Comparison of ENCODE assay signal across 12 cellular contexts in genomic region chr3:73192036-73192738, GRCh38.
DNase-seq lines count a peak whose midpoint lies in the region; ATAC-seq and TF ChIP-seq lines count a peak whose summit lies in the region.
"Had no signal": no experiment of that assay in that cellular context is flagged by ENCODE, and none has a peak within 500 bp of the region (broad histone marks: within the 10 kb centered on the region; RNA-seq: fewer than 3 reads in every experiment).

No MANE protein-coding gene starts in this region.

- no peak overlapping the region for H3K4me2 ChIP-seq in OCI-LY1 (ENCODE audit: low read length)

- H3K9ac ChIP-seq in OCI-LY1 (ENCODE audit: low read length): no peak overlapping the region

- H3K79me2 ChIP-seq in OCI-LY1 (ENCODE audit: insufficient read depth, low read length): no peaks in the 10 kb centered on the region

- no peaks in the 10 kb centered on the region for H3F3A ChIP-seq in OCI-LY1 (ENCODE audit: insufficient read depth, low read length)

- ATAC-seq in T-helper 17 cell: no peak
- no peak for ATAC-seq in activated CD8-positive, alpha-beta memory T cell treated with anti-CD3 and anti-CD28 coated beads, Interleukin-2, amount 10 ng/mL, durations not matched to agents 7 days and 5 days
- ATAC-seq: left lung had no signal

- no peaks in the 10 kb centered on the region for H3K9me2 ChIP-seq in OCI-LY1 (ENCODE audit: low read depth, low read length)

- no peak overlapping the region for H2AFZ ChIP-seq in OCI-LY1 (ENCODE audit: low read length)

- H3K36me3 Mint-ChIP-seq in T-helper 17 cell (ENCODE audit: low read depth): no peaks in the 10 kb centered on the region
- H3K36me3 Mint-ChIP-seq in activated CD8-positive, alpha-beta memory T cell treated with anti-CD3 and anti-CD28 coated beads, Interleukin-2, amount 10 ng/mL, durations not matched to agents 7 days and 5 days: no peaks in the 10 kb centered on the region

- no peaks in the 10 kb centered on the region for H3K27me3 ChIP-seq in OCI-LY1 (ENCODE audit: insufficient read depth, low read length)
- H3K27me3 ChIP-seq: esophagus muscularis mucosa, left lung had no signal

- no peaks in the 10 kb centered on the region for H3K4me1 ChIP-seq in OCI-LY1 (ENCODE audit: insufficient read depth, low read length, severe bottlenecking)
- H3K4me1 ChIP-seq: esophagus muscularis mucosa, left lung had no signal

- CTCF ChIA-PET in activated CD8-positive, alpha-beta memory T cell treated with anti-CD3 and anti-CD28 coated beads, Interleukin-2, amount 10 ng/mL, durations not matched to agents 7 days and 5 days (lab: Charles Lee): no interaction called here

- H3K4me1 Mint-ChIP-seq in T-helper 17 cell: no peaks in the 10 kb centered on the region
- no peaks in the 10 kb centered on the region for H3K4me1 Mint-ChIP-seq in activated CD8-positive, alpha-beta memory T cell treated with anti-CD3 and anti-CD28 coated beads, Interleukin-2, amount 10 ng/mL, durations not matched to agents 7 days and 5 days

- H3K9me3 ChIP-seq in OCI-LY1 (ENCODE audit: low read length) (no peaks in the 10 kb centered on the region), T-helper 17 cell (ENCODE audit: control insufficient read depth, low read length, poor library complexity, severe bottlenecking) (no peaks in the 10 kb centered on the region)

- H3K4me3 ChIP-seq in AG09309 (ENCODE audit: control insufficient read depth, low read depth, low read length) (no peak overlapping the region), OCI-LY1 (ENCODE audit: low read depth, low read length, poor library complexity, severe bottlenecking) (no peak overlapping the region), epithelial cell of proximal tubule (ENCODE audit: low read depth, low read length) (no peak overlapping the region)
- H3K4me3 ChIP-seq: esophagus muscularis mucosa, left lung had no signal

- H3K9me3 Mint-ChIP-seq in activated CD8-positive, alpha-beta memory T cell treated with anti-CD3 and anti-CD28 coated beads, Interleukin-2, amount 10 ng/mL, durations not matched to agents 7 days and 5 days (ENCODE audit: low read depth): no peaks in the 10 kb centered on the region

- peaks cover 32% of the 10 kb centered on the region for H3K27me3 Mint-ChIP-seq in T-helper 17 cell
- H3K27me3 Mint-ChIP-seq in activated CD8-positive, alpha-beta memory T cell treated with anti-CD3 and anti-CD28 coated beads, Interleukin-2, amount 10 ng/mL, durations not matched to agents 7 days and 5 days: peaks cover 5% of the 10 kb centered on the region

- H3K4me3 Mint-ChIP-seq in T-helper 17 cell: no peak overlapping the region
- H3K4me3 Mint-ChIP-seq in activated CD8-positive, alpha-beta memory T cell treated with anti-CD3 and anti-CD28 coated beads, Interleukin-2, amount 10 ng/mL, durations not matched to agents 7 days and 5 days: no peak overlapping the region

- DNase-seq in AG09309 (ENCODE audit: low read depth): no peak
- DNase-seq in epithelial cell of proximal tubule (ENCODE audit: low read depth): no peak
- DNase-seq in H4 (ENCODE audit: low spot score): no peak
- no peak for DNase-seq in T-helper 17 cell
- no peak for DNase-seq in activated CD8-positive, alpha-beta memory T cell treated with anti-CD3 and anti-CD28 coated beads, Interleukin-2, amount 10 ng/mL, durations not matched to agents 7 days and 5 days
- DNase-seq in GOT3 (lab: John Stamatoyannopoulos, UW): no peak
- DNase-seq: activated CD8-positive, alpha-beta memory T cell treated with anti-CD3 and anti-CD28 coated beads, Interleukin-2, amount 50 U/mL, for 48 hours; left lung; NCI-H2171 had no signal

- TF ChIP-seq CTCF in AG09309 (IDR thresholded peaks at IDR 0.05; ENCODE audit: control insufficient read depth, insufficient read depth, low read depth, low read length, missing control alignments) (peak; percentile 6), GM12873 (IDR thresholded peaks at IDR 0.05; ENCODE audit: insufficient read depth, low read depth, low read length, missing control alignments) (peak; percentile 34), OCI-LY1 (IDR thresholded peaks at IDR 0.05; ENCODE audit: low read length) (peak; percentile 74), epithelial cell of proximal tubule (conservative IDR thresholded peaks at IDR 0.05; ENCODE audit: low read depth, low read length) (peak; percentile 20)

- H3K36me3 ChIP-seq in OCI-LY1 (ENCODE audit: insufficient read depth, low read length): no peaks in the 10 kb centered on the region
- H3K36me3 ChIP-seq: esophagus muscularis mucosa, left lung had no signal

- no peak overlapping the region for H3K27ac Mint-ChIP-seq in T-helper 17 cell
- no peak overlapping the region for H3K27ac Mint-ChIP-seq in activated CD8-positive, alpha-beta memory T cell treated with anti-CD3 and anti-CD28 coated beads, Interleukin-2, amount 10 ng/mL, durations not matched to agents 7 days and 5 days

- no peak overlapping the region for H3K27ac ChIP-seq in OCI-LY1 (ENCODE audit: low read depth, low read length, poor library complexity, severe bottlenecking)
- H3K27ac ChIP-seq: esophagus muscularis mucosa, left lung had no signal

- no peaks in the 10 kb centered on the region for H4K20me1 ChIP-seq in OCI-LY1 (ENCODE audit: insufficient read depth, low read length)

Comparison
In these comparisons a context has a peak if more than half of its experiments do, and no peak if none do; other contexts are left out.
1. CTCF ChIP-seq: peak in every context shown above with its lines; median percentile 74 in OCI-LY1; 34 in GM12873; 20 in epithelial cell of proximal tubule; 6 in AG09309.